In the genomic region with DNA sequence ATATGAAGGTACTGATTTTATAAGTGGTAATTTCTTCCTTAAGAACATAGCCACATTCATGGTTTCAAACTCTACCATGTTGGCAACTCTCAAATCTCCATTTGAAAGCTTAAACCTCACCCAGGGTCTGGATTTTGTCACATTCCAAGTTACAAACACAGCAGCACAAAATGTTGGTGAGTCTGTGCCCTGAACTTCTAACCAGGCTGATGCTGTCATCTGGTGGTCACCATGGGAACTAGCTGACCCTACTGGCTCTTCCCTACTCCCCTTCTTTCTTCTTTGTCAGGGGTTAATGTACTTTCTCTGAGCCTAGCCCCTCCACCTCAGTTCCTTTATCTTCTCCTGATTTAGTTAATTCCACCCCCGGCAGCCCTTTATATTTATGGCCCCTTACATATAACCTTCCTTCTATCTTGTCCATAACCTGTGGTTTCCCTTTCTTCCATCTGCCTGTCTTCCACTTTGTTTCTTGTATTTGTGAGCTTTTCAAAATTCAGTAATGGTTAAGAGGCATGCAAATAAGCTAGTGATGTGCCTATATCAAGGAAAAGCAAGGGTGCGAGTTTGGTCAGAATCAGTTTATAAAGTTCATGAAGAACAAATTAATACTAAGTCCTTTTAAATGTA, we compare ENCODE assay signal across 8 cellular contexts. TPM values are rescaled to one million over a fixed set of nuclear protein-coding genes. Genes with fewer than 3 reads are reported as not detected.
DNase-seq lines count a peak whose midpoint lies in the region; ATAC-seq and TF ChIP-seq lines count a peak whose summit lies in the region.

No MANE protein-coding gene starts in this region.

- in situ Hi-C loops in brain microvascular endothelial cell (cut with HindIII; ENCODE audit: low pct_ligation_motif_present, low sequenced_read_pairs): loop anchor here (10.0 to 25.0 kb wide), 2 partner anchors 136 to 303 kb away; no protein-coding TSS in a partner anchor

- TF ChIP-seq CTCF in AG04449 (IDR thresholded peaks at IDR 0.05; ENCODE audit: insufficient read depth, low read length, missing control alignments) (peak; percentile 84), GM12875 (IDR thresholded peaks at IDR 0.05; ENCODE audit: borderline replicate concordance, insufficient read depth, low read depth, low read length) (peak; percentile 97), brain microvascular endothelial cell (IDR thresholded peaks at IDR 0.05; ENCODE audit: low read depth, low read length, missing control alignments) (peak; percentile 96), spleen (IDR thresholded peaks at IDR 0.05 in 8 of 11, conservative IDR thresholded peaks at IDR 0.05 in 3 of 11) (peak; percentile 54 to 88 (median 79))

- TF ChIP-seq POLR2A in spleen (IDR thresholded peaks at IDR 0.05): no peak

- H3K36me3 Mint-ChIP-seq in T-cell: peaks cover 55% of the 10 kb centered on the region

- H3K4me1 Mint-ChIP-seq in T-cell: peaks cover 41 to 53% (median 43%) of the 10 kb centered on the region in 3 donors

- H3K27ac ChIP-seq in brain microvascular endothelial cell (peak overlapping the region; percentile 21), spleen (no peak overlapping the region)

- no peak overlapping the region for H3K4me3 ChIP-seq in AG04449 (ENCODE audit: low read depth, low read length)
- H3K4me3 ChIP-seq in GM12875 (ENCODE audit: low read depth, low read length): no peak overlapping the region
- H3K4me3 ChIP-seq in brain microvascular endothelial cell (ENCODE audit: low read depth, low read length): no peak overlapping the region
- H3K4me3 ChIP-seq in spleen: no peak overlapping the region

- peak; percentile 62 for ATAC-seq in HG03460 (IDR thresholded peaks at IDR 0.05; ENCODE audit: unreplicated experiment)
- ATAC-seq in T-cell (replicated peaks in 1 of 4): peak; percentile 63 to 83 (median 78)
- ATAC-seq in GM21381 (IDR thresholded peaks at IDR 0.05; ENCODE audit: unreplicated experiment): no peak

- no peak for DNase-seq in AG04449 (ENCODE audit: low read depth, low spot score)
- peak in 32 of 34 experiments; percentile 17 to 64 (median 44) for DNase-seq in T-cell
- DNase-seq in brain microvascular endothelial cell: peak; percentile 51
- DNase-seq in iPS-NIHi7 (ENCODE audit: extremely low spot score): peak; percentile 76
- DNase-seq in spleen: no peak

- H3K27me3 Mint-ChIP-seq in T-cell: no peaks in the 10 kb centered on the region

- no peak overlapping the region for H3K4me3 Mint-ChIP-seq in T-cell

- WGBS in spleen, 5 donors: 74 to 84% (median 78%) methylated on average over 2 of the region's 2 CpGs

- POLR2A ChIA-PET in AG04449 (lab: Yijun Ruan, JAX): no interaction called here
- POLR2A ChIA-PET in T-cell (lab: Charles Lee): interaction anchor here in 1 of 2 donors (0.6 kb wide), 1 partner anchor 42 kb away, joined by 3 read pairs; no protein-coding TSS in a partner anchor

- H3K27me3 ChIP-seq in brain microvascular endothelial cell (replicated peaks) (no peaks in the 10 kb centered on the region), spleen (replicated peaks in 1 of 7) (no peaks in the 10 kb centered on the region)

- H3K27ac Mint-ChIP-seq in T-cell: peak overlapping the region; percentile 2 to 19

- CTCF ChIA-PET in AG04449 (lab: Yijun Ruan, JAX): interaction anchor here (0.7 to 14.8 kb wide), 35 partner anchors 9 to 334 kb away, joined by 3 to 342 read pairs (median 6); no protein-coding TSS in a partner anchor
- CTCF ChIA-PET in T-cell (lab: Charles Lee): interaction anchor here (0.6 to 8.9 kb wide), 32 partner anchors 9 to 1118 kb away, joined by 3 to 108 read pairs (median 5); no protein-coding TSS in a partner anchor

- no peaks in the 10 kb centered on the region for H3K9me3 ChIP-seq in spleen

- intact Hi-C loops in spleen (cut with DNase I; ENCODE audit: low total_unique reads): loop anchor here (2.0 to 10.0 kb wide), 2 partner anchors 142 to 296 kb away; no protein-coding TSS in a partner anchor

- H3K36me3 ChIP-seq in brain microvascular endothelial cell (replicated peaks) (peaks cover 47% of the 10 kb centered on the region), spleen (peaks cover 0 to 86% (median 50%) of the 10 kb centered on the region in 6 donors)

- no peaks in the 10 kb centered on the region for H3K9me3 Mint-ChIP-seq in T-cell

- peaks cover 19 to 54% (median 32%) of the 10 kb centered on the region in 6 donors for H3K4me1 ChIP-seq in spleen

RNA-seq across cellular contexts. Expression of gene TGFBR1, which starts 35.9 kb away (rescaled TPM):
- total RNA-seq in T-cell (10 to 100 TPM; 22.3 to 36.9 (median 31.7) TPM), spleen (10 to 100 TPM; 33.5 to 60.8 (median 55.8) TPM)
- polyA plus RNA-seq in spleen: 10 to 100 TPM in 2 of 3 donors, 1 to 10 TPM in 1; 8.9 to 12.8 (median 10.1) TPM

Comparison
In these comparisons a context has a peak if more than half of its experiments do, and no peak if none do; other contexts are left out.
1. DNase-seq: peak in T-cell (32 of 34), brain microvascular endothelial cell (single experiment) and iPS-NIHi7 (single experiment); none in AG04449 (single experiment) and spleen (single experiment).
2. Peak in every context shown above with its lines, with median percentiles within 50 percentile points of each other: CTCF ChIP-seq.